In genomic region chr1:147628441-147628840, GRCh38 we compare ENCODE assay signal across 15 cellular contexts. TPM values are rescaled to one million over a fixed set of nuclear protein-coding genes. Genes with fewer than 3 reads are reported as not detected.
DNase-seq lines count a peak whose midpoint lies in the region; ATAC-seq, FAIRE-seq and TF ChIP-seq lines count a peak whose summit lies in the region.
"Had no signal": no experiment of that assay in that cellular context is flagged by ENCODE, and none has a peak within 500 bp of the region (broad histone marks: within the 10 kb centered on the region; RNA-seq: fewer than 3 reads in every experiment).

No MANE protein-coding gene starts in this region.

- H3K4me3 Mint-ChIP-seq in T-helper 1 cell treated with Interleukin-12 subunit alpha and Interleukin-12 subunit beta and Interleukin-4 antibody, amounts not matched to agents 30 μg/mL and 1 μg/mL, for 36 hours = peak overlapping the region; percentile 3
- no peak overlapping the region for H3K4me3 Mint-ChIP-seq in endothelial cell (ENCODE audit: unreplicated experiment)

- intact Hi-C loops in HepG2 (cut with micrococcal nuclease; ENCODE audit: unreplicated experiment) (no loop called here), right lobe of liver (cut with DNase I) (loop anchor here in 1 of 2 donors (5.0 kb wide), 1 partner anchor 131 kb away; no protein-coding TSS in a partner anchor)

- DNase-seq in HepG2 (ENCODE audit: low spot score) (no peak), right lobe of liver (no peak), endothelial cell (ENCODE audit: low spot score) (no peak), SKM-1 treated with dmso at 0.1 percent for 144 hours (lab: John Stamatoyannopoulos, UW; ENCODE audit: unreplicated experiment) (no peak), coronary artery (ENCODE audit: low spot score) (no peak), G401 (ENCODE audit: low spot score) (no peak), brain microvascular endothelial cell (no peak)
- DNase-seq: ACHN, IMR-90, NCI-H510A treated with DMSO at 0.1 percent for 48 hours, SHP77 treated with DMSO at 0.1 percent for 48 hours had no signal

- H3K36me3 ChIP-seq in HepG2 (replicated peaks in 1 of 2; ENCODE audit: control insufficient read depth in 1 of 2, insufficient read depth in 2 of 2, low read length in 2 of 2) (peaks cover 5 to 9% of the 10 kb centered on the region in 2 experiments; a peak in 3 of 5 replicates), right lobe of liver (no peaks in the 10 kb centered on the region), brain microvascular endothelial cell (replicated peaks) (peaks cover 9% of the 10 kb centered on the region)

- TF ChIP-seq EP300 in HepG2 (IDR thresholded peaks at IDR 0.05; ENCODE audit: low read depth in 2 of 2, low read length in 2 of 2) = no peak
- TF ChIP-seq EP300 in HepG2 (CRISPR knock-in tag; IDR thresholded peaks at IDR 0.05; ENCODE audit: borderline replicate concordance) = no peak

- H4K20me1 ChIP-seq in HepG2 (ENCODE audit: insufficient read depth, low read length) = no peaks in the 10 kb centered on the region

- H3K4me1 ChIP-seq in HepG2 (ENCODE audit: insufficient read depth, low read length) = peaks cover 45% of the 10 kb centered on the region
- peaks cover 0 to 27% (median 10%) of the 10 kb centered on the region in 4 donors for H3K4me1 ChIP-seq in right lobe of liver

- no peak for FAIRE-seq in HepG2 (lab: Jason Lieb, UNC)
- FAIRE-seq: G401.6, GM12891, H54 had no signal

- no peak for TF ChIP-seq POLR2A in HepG2 (IDR thresholded peaks at IDR 0.05; ENCODE audit: insufficient read depth in 1 of 2, low read depth in 2 of 2, low read length in 2 of 2)
- TF ChIP-seq POLR2A in right lobe of liver (IDR thresholded peaks at IDR 0.05) = no peak

- POLR2A ChIA-PET in HepG2 (lab: Yijun Ruan, JAX) = no interaction called here

- H3K27ac ChIP-seq in HepG2 (ENCODE audit: extremely low read length, insufficient read depth, low read length) = no peak overlapping the region
- no peak overlapping the region for H3K27ac ChIP-seq in right lobe of liver
- no peak overlapping the region for H3K27ac ChIP-seq in coronary artery
- H3K27ac ChIP-seq in brain microvascular endothelial cell = no peak overlapping the region

- H3K4me1 Mint-ChIP-seq in T-helper 1 cell treated with Interleukin-12 subunit alpha and Interleukin-12 subunit beta and Interleukin-4 antibody, amounts not matched to agents 30 μg/mL and 1 μg/mL, for 36 hours (ENCODE audit: low read depth) = peaks cover 29% of the 10 kb centered on the region
- H3K4me1 Mint-ChIP-seq in endothelial cell (ENCODE audit: unreplicated experiment) = peaks cover 17% of the 10 kb centered on the region

- TF ChIP-seq CTCF in HepG2 (CRISPR knock-in tag; IDR thresholded peaks at IDR 0.05) = no peak
- TF ChIP-seq CTCF in right lobe of liver (IDR thresholded peaks at IDR 0.05) = no peak
- no peak for TF ChIP-seq CTCF in endothelial cell (IDR thresholded peaks at IDR 0.05; ENCODE audit: unreplicated experiment)
- TF ChIP-seq CTCF in coronary artery (IDR thresholded peaks at IDR 0.05) = no peak
- no peak for TF ChIP-seq CTCF in brain microvascular endothelial cell (IDR thresholded peaks at IDR 0.05; ENCODE audit: low read depth, low read length, missing control alignments)

- BruUV-seq in HepG2 (replicated peaks; lab: Mats Ljungman, UMichigan) = no TSS peak

- H3K27me3 ChIP-seq in HepG2 (ENCODE audit: control insufficient read depth in 1 of 2, insufficient read depth in 2 of 2, low read length in 2 of 2) = no peaks in the 10 kb centered on the region; a peak in 1 of 5 replicates
- H3K27me3 ChIP-seq in right lobe of liver = no peaks in the 10 kb centered on the region
- no peaks in the 10 kb centered on the region for H3K27me3 ChIP-seq in brain microvascular endothelial cell (replicated peaks)

- no peak overlapping the region for H3K9ac ChIP-seq in HepG2 (ENCODE audit: insufficient read depth, low read depth, low read length)

- ATAC-seq in HepG2 (no peak), right lobe of liver (no peak)

- H3K4me3 ChIP-seq in HepG2 (replicated peaks in 1 of 3; ENCODE audit: insufficient read depth in 1 of 3, low read depth in 2 of 3, low read length in 3 of 3) (no peak overlapping the region), right lobe of liver (no peak overlapping the region), coronary artery (no peak overlapping the region), brain microvascular endothelial cell (ENCODE audit: low read depth, low read length) (no peak overlapping the region)

- no peaks in the 10 kb centered on the region for H3K27me3 Mint-ChIP-seq in T-helper 1 cell treated with Interleukin-12 subunit alpha and Interleukin-12 subunit beta and Interleukin-4 antibody, amounts not matched to agents 30 μg/mL and 1 μg/mL, for 36 hours (ENCODE audit: low read depth)
- peaks cover 4% of the 10 kb centered on the region for H3K27me3 Mint-ChIP-seq in endothelial cell (ENCODE audit: unreplicated experiment)

- CTCF ChIA-PET in HepG2 (lab: Yijun Ruan, JAX; ENCODE audit: low intra/inter-chr PET ratio, low total read pairs) = interaction anchor here (1.5 to 2.5 kb wide), 3 partner anchors 13 to 133 kb away, joined by 6 to 27 read pairs (median 15); no protein-coding TSS in a partner anchor

- in situ Hi-C loops in HepG2 (cut with HindIII; ENCODE audit: extremely low pct_ligation_motif_present, low pct_unique_long_range_greater_than_20kb) (loop anchor here (5.0 kb wide), 1 partner anchor 111 kb away; no protein-coding TSS in a partner anchor), G401 (cut with HindIII; ENCODE audit: low sequenced_read_pairs) (loop anchor here (25.0 kb wide), 1 partner anchor 116 kb away; no protein-coding TSS in a partner anchor), brain microvascular endothelial cell (cut with HindIII; ENCODE audit: low pct_ligation_motif_present, low sequenced_read_pairs) (no loop called here)

- H3K4me2 ChIP-seq in HepG2 (ENCODE audit: low read depth, low read length) = no peak overlapping the region

- H3K27ac Mint-ChIP-seq in T-helper 1 cell treated with Interleukin-12 subunit alpha and Interleukin-12 subunit beta and Interleukin-4 antibody, amounts not matched to agents 30 μg/mL and 1 μg/mL, for 36 hours = peak overlapping the region; percentile 45
- peak overlapping the region; percentile 49 for H3K27ac Mint-ChIP-seq in endothelial cell (ENCODE audit: unreplicated experiment)

- WGBS in HepG2 (ENCODE audit: low lambda C conversion rate) = 81% methylated on average over 5 of the region's 5 CpGs
- 53% methylated on average over 5 of the region's 5 CpGs for WGBS in right lobe of liver (ENCODE audit: insufficient coverage, low coverage, low lambda C conversion rate, missing lambda C conversion rate)

- no peaks in the 10 kb centered on the region for H3K9me3 ChIP-seq in HepG2 (ENCODE audit: low read length)
- no peaks in the 10 kb centered on the region for H3K9me3 ChIP-seq in right lobe of liver

- no peaks in the 10 kb centered on the region for H3K9me3 Mint-ChIP-seq in T-helper 1 cell treated with Interleukin-12 subunit alpha and Interleukin-12 subunit beta and Interleukin-4 antibody, amounts not matched to agents 30 μg/mL and 1 μg/mL, for 36 hours
- H3K9me3 Mint-ChIP-seq in endothelial cell (ENCODE audit: unreplicated experiment) = no peaks in the 10 kb centered on the region

- H2AFZ ChIP-seq in HepG2 (ENCODE audit: low read length) = no peak overlapping the region

- H3K79me2 ChIP-seq in HepG2 (ENCODE audit: insufficient read depth, low read length) = no peaks in the 10 kb centered on the region

- TF ChIP-seq RAD21 in HepG2 (CRISPR knock-in tag; IDR thresholded peaks at IDR 0.05) = no peak

- H3K36me3 Mint-ChIP-seq in T-helper 1 cell treated with Interleukin-12 subunit alpha and Interleukin-12 subunit beta and Interleukin-4 antibody, amounts not matched to agents 30 μg/mL and 1 μg/mL, for 36 hours (ENCODE audit: low read depth) = peaks cover 13% of the 10 kb centered on the region
- peaks cover 7% of the 10 kb centered on the region for H3K36me3 Mint-ChIP-seq in endothelial cell (ENCODE audit: low read depth, unreplicated experiment)

TF ChIP-seq in HepG2, 621 proteins besides CTCF, POLR2A, EP300 and RAD21:
- no peak for TF ChIP-seq THAP7 (CRISPR knock-in tag; IDR thresholded peaks at IDR 0.05)
- peak; percentile 70; the same call in 1 of the 2 replicates for TF ChIP-seq ZKSCAN1 (IDR thresholded peaks at IDR 0.05; ENCODE audit: low read length)
TF ChIP-seq in HepG2: peak in this region for 1.

RNA-seq across cellular contexts. Expression of gene ACP6, which starts 41.9 kb away (rescaled TPM):
- total RNA-seq in HepG2 (2016; rRNA removed; fragmentation: Illumina TruSeq; extraction: Trizol) (17.7 and 18.1 TPM in 2 replicates), right lobe of liver (10 to 100 TPM in 4 of 6 experiments, 1 to 10 TPM in 2; 6.8 to 17.7 (median 11.9) TPM), endothelial cell (ENCODE audit: unreplicated experiment) (19.2 TPM)
- 9.9 and 12.2 TPM in 2 replicates for total RNA-seq in HepG2 (2016; cell fraction: cytosol; rRNA removed; fragmentation: Illumina TruSeq; extraction: Trizol; ENCODE audit: low read depth)
- total RNA-seq in HepG2 (2016; cell fraction: insoluble cytoplasmic fraction; rRNA removed; fragmentation: Illumina TruSeq; extraction: Trizol) = 21.9 and 22.7 TPM in 2 replicates
- 14.1 and 17.2 TPM in 2 replicates for total RNA-seq in HepG2 (2016; cell fraction: membrane; rRNA removed; fragmentation: Illumina TruSeq; extraction: Trizol)
- total RNA-seq in HepG2 (2016; cell fraction: nucleus; rRNA removed; fragmentation: Illumina TruSeq; extraction: Trizol) = 18.7 and 19.6 TPM in 2 replicates
- polyA plus RNA-seq in HepG2 (2011; rRNA removed) = 33.7 and 34.1 TPM in 2 replicates
- polyA plus RNA-seq in HepG2 (2011; cell fraction: cytosol; rRNA removed) = 11.9 and 17.2 TPM in 2 replicates
- 75.7 and 80.3 TPM in 2 replicates for polyA plus RNA-seq in HepG2 (2011; cell fraction: nucleus; rRNA removed)
- polyA plus RNA-seq in HepG2 (2012) = 23.3 and 33.1 TPM in 2 replicates
- polyA plus RNA-seq in HepG2 (2016; cell fraction: cytosol; fragmentation: Illumina TruSeq; extraction: Trizol; ENCODE audit: low read depth) = 8.6 and 11.3 TPM in 2 replicates
- polyA plus RNA-seq in HepG2 (2016; cell fraction: insoluble cytoplasmic fraction; fragmentation: Illumina TruSeq; extraction: Trizol; ENCODE audit: low read depth) = 24.4 and 27.9 TPM in 2 replicates
- polyA plus RNA-seq in HepG2 (2016; cell fraction: membrane; fragmentation: Illumina TruSeq; extraction: Trizol; ENCODE audit: low read depth) = 14.1 and 17.3 TPM in 2 replicates
- 43.4 and 47.0 TPM in 2 replicates for polyA plus RNA-seq in HepG2 (2016; cell fraction: nucleus; fragmentation: Illumina TruSeq; extraction: Trizol; ENCODE audit: insufficient read depth, low read depth)
- polyA minus RNA-seq in HepG2 (2011; rRNA and poly(A)+ RNA removed; ENCODE audit: low replicate concordance) = 16.0 and 26.3 TPM in 2 replicates
- 7.3 and 10.7 TPM in 2 replicates for polyA minus RNA-seq in HepG2 (2011; cell fraction: cytosol; rRNA and poly(A)+ RNA removed)
- 43.9 and 53.2 TPM in 2 replicates for polyA minus RNA-seq in HepG2 (2011; cell fraction: nucleus; rRNA and poly(A)+ RNA removed)
- total RNA-seq in G401 (2014; rRNA removed; shearing (Covaris generic)) = 25.2 and 25.4 TPM in 2 replicates
